20 cellular contexts compared by ENCODE assay signal in the genomic region with DNA sequence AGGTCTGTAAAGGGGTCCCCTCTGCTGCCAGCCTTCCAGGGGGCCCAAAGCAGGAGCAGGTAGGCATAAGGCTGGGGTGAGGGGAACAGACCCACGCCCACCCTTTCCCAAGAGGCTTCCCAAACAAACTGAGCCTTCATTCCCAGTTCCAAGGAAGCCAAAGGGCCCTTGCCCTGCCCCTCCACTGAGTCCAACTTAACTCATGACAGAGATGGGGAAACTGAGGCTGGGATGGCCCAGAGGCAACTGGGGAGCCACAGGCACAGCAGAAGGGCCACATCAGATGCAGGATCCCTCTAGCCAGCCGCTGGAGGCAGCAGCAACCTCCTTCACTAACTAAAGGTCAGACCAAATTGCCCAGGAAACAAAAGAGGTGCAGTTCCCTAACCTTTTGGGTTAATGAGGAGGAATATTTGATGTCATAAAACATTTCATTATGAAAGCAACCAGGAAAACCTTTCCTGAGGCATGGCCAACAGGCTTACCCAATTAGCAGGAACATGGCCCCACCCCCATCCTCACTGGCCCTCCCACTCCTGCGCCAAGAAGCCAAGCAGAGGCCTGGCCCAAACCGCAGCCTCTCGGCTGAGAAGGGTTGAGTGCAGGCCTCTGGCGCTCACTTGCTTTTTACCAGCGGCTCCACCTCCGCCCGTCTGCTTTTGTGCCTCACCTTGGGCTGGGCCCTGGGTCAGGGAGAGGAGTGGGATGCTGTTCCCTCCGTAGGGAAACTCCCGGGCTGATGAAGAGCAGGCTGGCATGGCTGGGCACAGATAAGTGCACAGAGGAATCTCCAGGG.
DNase-seq lines count a peak whose midpoint lies in the region; ATAC-seq and TF ChIP-seq lines count a peak whose summit lies in the region.
"Had no signal": no experiment of that assay in that cellular context is flagged by ENCODE, and none has a peak within 500 bp of the region (broad histone marks: within the 10 kb centered on the region; RNA-seq: fewer than 3 reads in every experiment).

No MANE protein-coding gene starts in this region.

- H2BK5ac ChIP-seq in trophoblast cell (ENCODE audit: low read depth, low read length, poor library complexity), result no peak overlapping the region

- H3K9me3 ChIP-seq in HCT116 (ENCODE audit: control insufficient read depth in 1 of 2, insufficient read depth in 1 of 2, low read depth in 1 of 2, low read length in 2 of 2) (no peaks in the 10 kb centered on the region), neural progenitor cell (ENCODE audit: low read depth) (no peaks in the 10 kb centered on the region), trophoblast cell (ENCODE audit: insufficient read depth, low read depth, low read length) (peaks cover 3% of the 10 kb centered on the region)
- H3K9me3 ChIP-seq: Caco-2 had no signal

- H4K91ac ChIP-seq in trophoblast cell (ENCODE audit: low read depth, low read length), result no peak overlapping the region

- H4K12ac ChIP-seq in trophoblast cell (ENCODE audit: low read depth, low read length), result no peak overlapping the region

- H3K36me3 ChIP-seq in HCT116 (ENCODE audit: control insufficient read depth in 1 of 2, insufficient read depth in 2 of 2, low read length in 2 of 2) (no peaks in the 10 kb centered on the region), neural progenitor cell (no peaks in the 10 kb centered on the region), trophoblast cell (ENCODE audit: control insufficient read depth in 1 of 2, insufficient read depth in 2 of 2, low read length in 2 of 2) (no peaks in the 10 kb centered on the region)

- ATAC-seq in HCT116 (peak; percentile 46; the same call in 1 of the 2 replicates), GM18870 (IDR thresholded peaks at IDR 0.05; ENCODE audit: unreplicated experiment) (no peak), GM19023 (IDR thresholded peaks at IDR 0.05; ENCODE audit: unreplicated experiment) (no peak)

- H2BK120ac ChIP-seq in trophoblast cell (ENCODE audit: insufficient read depth, low read length, poor library complexity), result no peak overlapping the region

- H3K4me1 ChIP-seq in HCT116 (ENCODE audit: control insufficient read depth in 1 of 2, insufficient read depth in 2 of 2, low read length in 2 of 2) (peaks cover 0 to 3% of the 10 kb centered on the region in 2 experiments; a peak in 1 of 4 replicates), neural progenitor cell (no peaks in the 10 kb centered on the region), trophoblast cell (ENCODE audit: control insufficient read depth in 1 of 2, insufficient read depth in 2 of 2, low read length in 2 of 2) (no peaks in the 10 kb centered on the region)
- H3K4me1 ChIP-seq: Caco-2 had no signal

- no peaks in the 10 kb centered on the region for H3K36me3 Mint-ChIP-seq in neural progenitor cell
- H3K36me3 Mint-ChIP-seq: brain had no signal

- H3K27ac Mint-ChIP-seq in neural progenitor cell, result no peak overlapping the region

- H2AFZ ChIP-seq in HCT116 (ENCODE audit: low read depth, low read length, poor library complexity, severe bottlenecking), result no peak overlapping the region
- no peak overlapping the region for H2AFZ ChIP-seq in neural progenitor cell (replicated peaks)
- H2AFZ ChIP-seq in trophoblast cell (ENCODE audit: insufficient read depth, low read length, poor library complexity), result no peak overlapping the region
- H2AFZ ChIP-seq: GM23248 had no signal

- no peak overlapping the region for H2BK12ac ChIP-seq in trophoblast cell (ENCODE audit: low read length)

- WGBS in trophoblast cell (ENCODE audit: extremely low coverage, insufficient coverage, insufficient read length), result no CpG with 5 or more reads among the region's 11 CpGs

- H3K27ac ChIP-seq in HCT116 (ENCODE audit: low read depth, low read length), result no peak overlapping the region
- H3K27ac ChIP-seq in neural progenitor cell, result no peak overlapping the region
- H3K27ac ChIP-seq in trophoblast cell (ENCODE audit: low read depth, low read length), result no peak overlapping the region
- H3K27ac ChIP-seq: GM23248 had no signal

- H4K20me1 ChIP-seq in HCT116 (ENCODE audit: insufficient read depth), result no peaks in the 10 kb centered on the region
- H4K20me1 ChIP-seq in neural progenitor cell (ENCODE audit: low read depth), result no peaks in the 10 kb centered on the region

- H3F3A ChIP-seq in neural progenitor cell (ENCODE audit: low read depth), result no peaks in the 10 kb centered on the region

- H3K4me2 ChIP-seq in HCT116 (ENCODE audit: low read length) (no peak overlapping the region), neural progenitor cell (no peak overlapping the region), trophoblast cell (ENCODE audit: low read length) (no peak overlapping the region)

- no peak for TF ChIP-seq POLR2A in HCT116 (IDR thresholded peaks at IDR 0.05; ENCODE audit: borderline replicate concordance, extremely low read depth, insufficient read depth, insufficient read length)

- no peak overlapping the region for H3K4ac ChIP-seq in trophoblast cell (ENCODE audit: low read depth, low read length)

- CTCF ChIA-PET in HCT116 (lab: Charles Lee), result no interaction called here

- no peaks in the 10 kb centered on the region for H3K79me2 ChIP-seq in HCT116 (ENCODE audit: insufficient read depth, low read length)
- H3K79me2 ChIP-seq in neural progenitor cell (ENCODE audit: low read depth), result no peaks in the 10 kb centered on the region
- H3K79me2 ChIP-seq in trophoblast cell (ENCODE audit: control insufficient read depth, insufficient read depth, low read length, poor library complexity), result no peaks in the 10 kb centered on the region

- TF ChIP-seq CTCF in HCT116 (IDR thresholded peaks at IDR 0.05 in 2 of 3, conservative IDR thresholded peaks at IDR 0.05 in 1 of 3; ENCODE audit: borderline replicate concordance in 1 of 3, insufficient read depth in 1 of 3, low read depth in 2 of 3, low read length in 2 of 3), result 0 out of 6 replicates have a peak, but pooled peaks of 1 of the 3 experiments have one; percentile 6
- TF ChIP-seq CTCF in neural progenitor cell (IDR thresholded peaks at IDR 0.05), result no peak

- H4K8ac ChIP-seq in trophoblast cell (ENCODE audit: low read depth, low read length), result no peak overlapping the region

- H3K27me3 ChIP-seq in HCT116 (ENCODE audit: insufficient read depth, low read length), result no peaks in the 10 kb centered on the region
- no peaks in the 10 kb centered on the region for H3K27me3 ChIP-seq in neural progenitor cell
- H3K27me3 ChIP-seq in trophoblast cell (ENCODE audit: insufficient read depth, low read length), result no peaks in the 10 kb centered on the region

- DNase-seq in 8988T (peak; percentile 7), HCT116 (ENCODE audit: low read depth, low spot score) (no peak), ecto neural progenitor cell (ENCODE audit: low spot score) (peak; percentile 58), neural progenitor cell (ENCODE audit: low spot score) (peak; percentile 43), trophoblast cell (no peak), AML-193 (lab: John Stamatoyannopoulos, UW) (no peak)
- DNase-seq: activated CD4-positive, alpha-beta T cell treated with anti-CD3 and anti-CD28 coated beads for 4 hours; activated naive CD4-positive, alpha-beta T cell treated with anti-CD3 and anti-CD28 coated beads, Interleukin-2, amount 50 U/mL, for 16 hours; dermis blood vessel endothelial cell; GDM1; GM23248; NCI-H1436; NCI-H446 treated with DMSO at 0.1 percent for 48 hours; SHP77 treated with DMSO at 0.1 percent for 48 hours; stimulated activated naive CD4-positive, alpha-beta T cell treated with Interleukin-2 at 50 U/mL for 16 hours; T1000 had no signal

- TF ChIP-seq RAD21 in HCT116 (IDR thresholded peaks at IDR 0.05; ENCODE audit: low read depth), result no peak

- H3K9ac ChIP-seq in HCT116 (ENCODE audit: low read length) (no peak overlapping the region), neural progenitor cell (no peak overlapping the region), trophoblast cell (ENCODE audit: low read length) (no peak overlapping the region)
- H3K9ac ChIP-seq: GM23248 had no signal

- intact Hi-C loops in HCT116 (cut with micrococcal nuclease), result no loop called here

- H3K4me3 ChIP-seq in HCT116 (replicated peaks in 1 of 2; ENCODE audit: low read depth in 1 of 2, low read length in 2 of 2) (no peak overlapping the region), neural progenitor cell (no peak overlapping the region), trophoblast cell (ENCODE audit: low read depth, low read length) (no peak overlapping the region)
- H3K4me3 ChIP-seq: GM23248 had no signal

- POLR2A ChIA-PET in HCT116 (lab: Charles Lee), result no interaction called here

- BruUV-seq in HCT116 (replicated peaks; lab: Mats Ljungman, UMichigan), result no TSS peak

- no peaks in the 10 kb centered on the region for H3K79me1 ChIP-seq in trophoblast cell (ENCODE audit: low read length)

- H2AK5ac ChIP-seq in trophoblast cell (ENCODE audit: low read length), result no peak overlapping the region

- peaks cover 9% of the 10 kb centered on the region for H3K27me3 Mint-ChIP-seq in neural progenitor cell (ENCODE audit: insufficient read depth, low read depth)

- RAD21 ChIA-PET in HCT116 (lab: Charles Lee; ENCODE audit: low non-redundant PET in 1 of 2, low total read pairs in 2 of 2, uncharacterized antibody in 2 of 2, unreplicated experiment in 2 of 2), result no interaction called here

- no peak overlapping the region for H3K4me3 Mint-ChIP-seq in neural progenitor cell
- H3K4me3 Mint-ChIP-seq: brain had no signal

- H3K9me2 ChIP-seq in HCT116 (ENCODE audit: insufficient read depth), result no peaks in the 10 kb centered on the region

- H3K9me3 Mint-ChIP-seq in neural progenitor cell, result no peaks in the 10 kb centered on the region
- H3K9me3 Mint-ChIP-seq: brain had no signal

- no peak overlapping the region for H3K14ac ChIP-seq in trophoblast cell (ENCODE audit: low read length)

- H3K4me1 Mint-ChIP-seq in neural progenitor cell, result peaks cover 29% of the 10 kb centered on the region

- no peak overlapping the region for H3K18ac ChIP-seq in trophoblast cell (ENCODE audit: low read length)

- no peak overlapping the region for H3K23ac ChIP-seq in trophoblast cell (ENCODE audit: low read length)

TF ChIP-seq in HCT116, 20 proteins besides CTCF, POLR2A, EP300 and RAD21 (continues in another document):
- no peak for TF ChIP-seq ZBTB33 (IDR thresholded peaks at IDR 0.05; ENCODE audit: extremely low read depth, insufficient replicate concordance, low read length)
- no peak for TF ChIP-seq POLR2AphosphoS5 (IDR thresholded peaks at IDR 0.05; ENCODE audit: low read depth, low read length)

Comparison
In these comparisons a context has a peak if more than half of its experiments do, and no peak if none do; other contexts are left out.
1. DNase-seq: peak in 8988T (single experiment), ecto neural progenitor cell (single experiment) and neural progenitor cell (single experiment); none in HCT116 (single experiment), trophoblast cell (0 of 2) and AML-193 (0 of 2).